Comparison of ENCODE assay signal across 16 cellular contexts in genomic region chr3:4999626-5000184, GRCh38. TPM values are rescaled to one million over a fixed set of nuclear protein-coding genes. Genes with fewer than 3 reads are reported as not detected.
DNase-seq lines count a peak whose midpoint lies in the region; ATAC-seq, FAIRE-seq and TF ChIP-seq lines count a peak whose summit lies in the region.
"Had no signal": no experiment of that assay in that cellular context is flagged by ENCODE, and none has a peak within 500 bp of the region (broad histone marks: within the 10 kb centered on the region; RNA-seq: fewer than 3 reads in every experiment).

No MANE protein-coding gene starts in this region.

- TF ChIP-seq CTCF in A549 (IDR thresholded peaks at IDR 0.05) (no peak), K562 (IDR thresholded peaks at IDR 0.05 in 2 of 3, conservative IDR thresholded peaks at IDR 0.05 in 1 of 3; ENCODE audit: insufficient read depth in 2 of 3, low read depth in 1 of 3, low read length in 3 of 3) (no peak)

- H3K4me2 ChIP-seq in A549, result 0 out of 3 replicates have a peak overlapping the region, but pooled peaks have one; percentile 20
- peak overlapping the region; percentile 12; the same call in 1 of the 2 replicates for H3K4me2 ChIP-seq in K562 (ENCODE audit: insufficient read depth, low read length)

- no peak for DNase-seq in A549 (ENCODE audit: low read depth in 1 of 2, low spot score in 1 of 2)
- DNase-seq in DMS79 (lab: John Stamatoyannopoulos, UW), result peak; percentile 29
- DNase-seq in NCI-H510A (lab: John Stamatoyannopoulos, UW), result peak; percentile 35
- DNase-seq in K562 (ENCODE audit: extremely low read depth in 1 of 4, low spot score in 3 of 4), result peak; percentile 54 to 68 (median 56)
- DNase-seq in activated effector memory CD4-positive, alpha-beta T cell treated with Interleukin-2 at 50 U/mL for 16 hours, result no peak
- DNase-seq in HuH-7 (ENCODE audit: low spot score), result no peak
- no peak for DNase-seq in cerebellum (ENCODE audit: low spot score)
- DNase-seq: activated CD4-positive, alpha-beta T cell treated with anti-CD3 and anti-CD28 coated beads, Interleukin-2, amount 10 ng/mL, durations not matched to agents 7 days and 5 days; activated naive CD4-positive, alpha-beta T cell treated with anti-CD3 and anti-CD28 coated beads for 36 hours; CD4-positive, alpha-beta T cell; hippocampal formation; nucleus accumbens had no signal

- peak overlapping the region; percentile 4 to 26; a peak in 1 of 4 replicates for H3K9ac ChIP-seq in K562 (ENCODE audit: insufficient read depth in 1 of 2, low read depth in 2 of 2, low read length in 2 of 2)

- in situ Hi-C loops in K562 (cut with MboI), result no loop called here

- 47% methylated on average over 5 of the region's 5 CpGs for WGBS in A549 (ENCODE audit: missing lambda C conversion rate)
- 22% methylated on average over 5 of the region's 5 CpGs for WGBS in K562 (ENCODE audit: insufficient coverage, low coverage, missing lambda C conversion rate)

- H3K27me3 ChIP-seq in K562 (ENCODE audit: control insufficient read depth in 2 of 2, insufficient read depth in 2 of 2, low read length in 2 of 2), result no peaks in the 10 kb centered on the region

- H3K27ac ChIP-seq in A549, result peak overlapping the region; percentile 27 to 70; a peak in 5 of 6 replicates
- H3K27ac ChIP-seq in K562 (ENCODE audit: extremely low read depth, low read depth, low read length), result no peak overlapping the region
- H3K27ac ChIP-seq: cardiac muscle cell, SK-N-MC had no signal

- H2AFZ ChIP-seq in K562 (ENCODE audit: low read depth, low read length), result no peak overlapping the region

- H3K9me3 ChIP-seq in A549 (no peaks in the 10 kb centered on the region), K562 (replicated peaks; ENCODE audit: control insufficient read depth, insufficient read depth, low read depth, low read length) (no peaks in the 10 kb centered on the region)

- POLR2A ChIA-PET in A549 (lab: Yijun Ruan, JAX), result interaction anchor here (1.2 to 1.9 kb wide), 2 partner anchors 21 to 23 kb away, joined by 3 to 8 read pairs; no protein-coding TSS in a partner anchor
- POLR2A ChIA-PET in K562 (lab: Yijun Ruan, JAX), result interaction anchor here (0.8 to 2.8 kb wide), 8 partner anchors 9 to 183 kb away, joined by 4 to 15 read pairs (median 6); partner anchors contain the start of gene BHLHE40

- TF ChIP-seq EP300 in A549 (IDR thresholded peaks at IDR 0.05) (no peak), K562 (IDR thresholded peaks at IDR 0.05; ENCODE audit: low read length) (0 out of 2 replicates have a peak, but pooled peaks have one; percentile 26)

- no peaks in the 10 kb centered on the region for H3K36me3 ChIP-seq in K562 (ENCODE audit: control insufficient read depth, insufficient read depth, low read length)
- H3K36me3 ChIP-seq: cardiac muscle cell had no signal

- intact Hi-C loops in K562 (cut with micrococcal nuclease), result no loop called here

- no TSS peak for BruUV-seq in K562 (replicated peaks; lab: Mats Ljungman, UMichigan)

- H3K4me3 ChIP-seq in A549 (no peak overlapping the region), K562 (no peak overlapping the region)
- H3K4me3 ChIP-seq: cardiac muscle cell, SK-N-MC had no signal

- no peaks in the 10 kb centered on the region for H3K79me2 ChIP-seq in K562 (ENCODE audit: control insufficient read depth, insufficient read depth, low read length)

- H4K20me1 ChIP-seq in K562 (replicated peaks; ENCODE audit: control insufficient read depth, insufficient read depth, low read length), result no peaks in the 10 kb centered on the region

- TF ChIP-seq POLR2A in A549 (IDR thresholded peaks at IDR 0.05; ENCODE audit: low read length), result no peak
- no peak for TF ChIP-seq POLR2A in K562 (conservative IDR thresholded peaks at IDR 0.05)

- H3K9me1 ChIP-seq in K562 (ENCODE audit: control insufficient read depth, insufficient read depth, low read length), result no peaks in the 10 kb centered on the region

- CTCF ChIA-PET in A549 (lab: Yijun Ruan, JAX) (interaction anchor here (1.0 to 3.7 kb wide), 4 partner anchors 8 to 279 kb away, joined by 5 to 19 read pairs (median 8); no protein-coding TSS in a partner anchor), K562 (lab: Yijun Ruan, JAX; ENCODE audit: low intra/inter-chr PET ratio) (interaction anchor here (1.1 kb wide), 1 partner anchor 10 kb away, joined by 5 read pairs; no protein-coding TSS in a partner anchor)

- FAIRE-seq in A549 (lab: Jason Lieb, UNC) (no peak), K562 (lab: Jason Lieb, UNC) (peak; percentile 35)
- FAIRE-seq: endothelial cell of umbilical vein had no signal

- no peak for ATAC-seq in A549
- ATAC-seq in K562, result no peak
- ATAC-seq in HG03108 (IDR thresholded peaks at IDR 0.05; ENCODE audit: unreplicated experiment), result no peak

- H3K4me1 ChIP-seq in A549 (peaks cover 29% of the 10 kb centered on the region), K562 (replicated peaks in 1 of 2; ENCODE audit: control insufficient read depth in 2 of 2, insufficient read depth in 2 of 2, low read length in 2 of 2) (peaks cover 47 to 73% of the 10 kb centered on the region in 2 experiments)

- TF ChIP-seq RAD21 in A549 (conservative IDR thresholded peaks at IDR 0.05 in 1 of 2, IDR thresholded peaks at IDR 0.05 in 1 of 2), result no peak
- TF ChIP-seq RAD21 in K562 (CRISPR knock-in tag; conservative IDR thresholded peaks at IDR 0.05 in 1 of 2, IDR thresholded peaks at IDR 0.05 in 1 of 2), result no peak; a peak in 1 of 4 replicates

TF ChIP-seq in A549, 52 proteins besides CTCF, POLR2A, EP300 and RAD21:
- TF ChIP-seq MAX (IDR thresholded peaks at IDR 0.05) (peak; percentile 25; the same call in 1 of the 2 replicates), GATA3 (IDR thresholded peaks at IDR 0.05; ENCODE audit: borderline replicate concordance) (no peak)

TF ChIP-seq in K562, 482 proteins besides CTCF, POLR2A, EP300 and RAD21 (continues in another document):
- TF ChIP-seq, protein P1, sequence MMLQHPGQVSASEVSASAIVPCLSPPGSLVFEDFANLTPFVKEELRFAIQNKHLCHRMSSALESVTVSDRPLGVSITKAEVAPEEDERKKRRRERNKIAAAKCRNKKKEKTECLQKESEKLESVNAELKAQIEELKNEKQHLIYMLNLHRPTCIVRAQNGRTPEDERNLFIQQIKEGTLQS (IDR thresholded peaks at IDR 0.05), result no peak
- TF ChIP-seq, protein P1 (CRISPR knock-in tag; conservative IDR thresholded peaks at IDR 0.05), result no peak
- TF ChIP-seq CHCHD3 (CRISPR knock-in tag; IDR thresholded peaks at IDR 0.05) (no peak), ZNF512 (tag; IDR thresholded peaks at IDR 0.05) (no peak), EHMT2 (IDR thresholded peaks at IDR 0.05) (peak; percentile 54; the same call in 1 of the 2 replicates), DNMT1 (IDR thresholded peaks at IDR 0.05) (no peak)
- TF ChIP-seq, protein P2, sequence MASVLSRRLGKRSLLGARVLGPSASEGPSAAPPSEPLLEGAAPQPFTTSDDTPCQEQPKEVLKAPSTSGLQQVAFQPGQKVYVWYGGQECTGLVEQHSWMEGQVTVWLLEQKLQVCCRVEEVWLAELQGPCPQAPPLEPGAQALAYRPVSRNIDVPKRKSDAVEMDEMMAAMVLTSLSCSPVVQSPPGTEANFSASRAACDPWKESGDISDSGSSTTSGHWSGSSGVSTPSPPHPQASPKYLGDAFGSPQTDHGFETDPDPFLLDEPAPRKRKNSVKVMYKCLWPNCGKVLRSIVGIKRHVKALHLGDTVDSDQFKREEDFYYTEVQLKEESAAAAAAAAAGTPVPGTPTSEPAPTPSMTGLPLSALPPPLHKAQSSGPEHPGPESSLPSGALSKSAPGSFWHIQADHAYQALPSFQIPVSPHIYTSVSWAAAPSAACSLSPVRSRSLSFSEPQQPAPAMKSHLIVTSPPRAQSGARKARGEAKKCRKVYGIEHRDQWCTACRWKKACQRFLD (CRISPR knock-in tag; IDR thresholded peaks at IDR 0.05), result 0 out of 2 replicates have a peak, but pooled peaks have one; percentile 44

RNA-seq across cellular contexts. Expression of gene BHLHE40, which starts 20.5 kb away (rescaled TPM):
- 160 and 171 TPM in 2 replicates for polyA plus RNA-seq in A549 (2011; rRNA removed)
- polyA plus RNA-seq in A549 (2012; cell fraction: cytosol; rRNA removed), result 90.0 and 114 TPM in 2 replicates
- 210 and 265 TPM in 2 replicates for polyA plus RNA-seq in A549 (2012; cell fraction: nucleus; rRNA removed)
- 65.7 to 105 TPM (median 102 TPM) in 3 replicates for polyA plus RNA-seq in A549 (2017; fragmentation: RNase III; extraction: RNeasy Plus Mini Kit Qiagen cat#74134 plus additional on column Dnase treatment)
- 221 and 248 TPM in 2 replicates for polyA minus RNA-seq in A549 (2011; rRNA and poly(A)+ RNA removed)
- 81.5 and 114 TPM in 2 replicates for total RNA-seq in K562 (2011; cell fraction: chromatin; rRNA removed; ENCODE audit: low replicate concordance)
- 100 and 103 TPM in 2 replicates for total RNA-seq in K562 (2011; cell fraction: nucleolus; rRNA removed)
- 92.4 and 99.8 TPM in 2 replicates for total RNA-seq in K562 (2011; cell fraction: nucleoplasm; rRNA removed)
- total RNA-seq in K562 (2014; rRNA removed), result 38.7 and 44.5 TPM in 2 replicates
- 19.4 and 20.6 TPM in 2 replicates for total RNA-seq in K562 (2014; rRNA removed; fragmentation: Illumina TruSeq; extraction: Trizol)
- 27.7 and 27.8 TPM in 2 replicates for total RNA-seq in K562 (2015; rRNA removed; fragmentation: Illumina TruSeq; extraction: Trizol)
- 47.5 and 51.8 TPM in 2 replicates for total RNA-seq in K562 (2021)
- polyA plus RNA-seq in K562 (2011; rRNA removed), result 83.9 and 105 TPM in 2 replicates
- 72.3 and 73.7 TPM in 2 replicates for polyA plus RNA-seq in K562 (2011; cell fraction: cytosol; rRNA removed)
- 144 and 202 TPM in 2 replicates for polyA plus RNA-seq in K562 (2011; cell fraction: nucleus; rRNA removed)
- polyA plus RNA-seq in K562 (2012), result 98.8 and 122 TPM in 2 replicates
- polyA plus RNA-seq in K562 (2014; fragmentation: Illumina TruSeq; extraction: Trizol), result 49.6 and 57.8 TPM in 2 replicates
- polyA plus RNA-seq in K562 (2014; fragmentation: Nextera tagmentation; extraction: Ambion mirVana), result 10 to 100 TPM; 12.0 to 24.3 TPM
- 30.9 and 31.4 TPM in 2 replicates for polyA plus RNA-seq in K562 (2014; rRNA removed)
- polyA minus RNA-seq in K562 (2011; rRNA and poly(A)+ RNA removed), result 76.2 and 78.0 TPM in 2 replicates
- polyA minus RNA-seq in K562 (2011; cell fraction: cytosol; rRNA and poly(A)+ RNA removed), result 70.7 and 90.6 TPM in 2 replicates
- polyA minus RNA-seq in K562 (2011; cell fraction: nucleus; rRNA and poly(A)+ RNA removed), result 122 and 139 TPM in 2 replicates
- 6.5 TPM for total RNA-seq in cerebellum

Comparison
In these comparisons a context has a peak if more than half of its experiments do, and no peak if none do; other contexts are left out.
1. DNase-seq: peak in DMS79 (single experiment), NCI-H510A (single experiment) and K562 (4 of 4); none in A549 (0 of 2), activated effector memory CD4-positive, alpha-beta T cell treated with Interleukin-2 at 50 U/mL for 16 hours (single experiment), HuH-7 (single experiment) and cerebellum (single experiment).
2. Of the 35 proteins assayed by ChIP-seq in both K562 and A549: peak only in K562: BHLHE40, CHD4, EHMT2, EP300, ESRRA, HDAC2 and 4 more; only in A549: none; in both: MAX; in neither: 22; mixed calls (peak in some experiments, not most) for 2.